In the genomic region with DNA sequence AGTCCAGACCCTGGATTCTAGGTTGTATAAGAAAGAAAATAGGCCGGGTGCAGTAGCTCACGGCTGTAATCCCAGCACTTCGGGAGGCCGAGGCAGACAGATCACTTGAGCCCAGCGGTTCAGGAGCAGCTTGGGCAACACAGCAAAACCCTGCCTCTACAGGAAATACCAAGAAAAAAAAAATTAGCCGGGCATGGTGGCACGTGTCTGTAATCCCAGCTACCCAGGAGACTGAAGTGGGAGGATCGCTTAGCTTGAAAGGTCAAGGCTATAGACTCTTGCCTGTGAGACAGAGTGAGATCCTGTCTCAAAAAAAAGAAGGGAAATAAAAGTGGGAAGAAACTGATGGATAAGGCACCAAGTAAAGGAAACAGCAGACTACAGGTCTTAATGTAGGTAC, we compare ENCODE assay signal across 12 cellular contexts.
A peak's percentile ranks its signal among the peaks of the same experiment; 100 is the strongest.
DNase-seq lines count a peak whose midpoint lies in the region; ATAC-seq and TF ChIP-seq lines count a peak whose summit lies in the region.
"Had no signal": no experiment of that assay in that cellular context is flagged by ENCODE, and none has a peak within 500 bp of the region (broad histone marks: within the 10 kb centered on the region; RNA-seq: fewer than 3 reads in every experiment).

No MANE protein-coding gene starts in this region.

- H3K27ac ChIP-seq in Karpas-422 (ENCODE audit: low read length): peak overlapping the region; percentile 64
- no peak overlapping the region for H3K27ac ChIP-seq in body of pancreas

- peaks cover 92% of the 10 kb centered on the region for H3K79me2 ChIP-seq in Karpas-422 (ENCODE audit: low read length)

- intact Hi-C loops in body of pancreas (cut with DNase I): no loop called here

- H3K4me3 ChIP-seq in Karpas-422 (ENCODE audit: low read length) (no peak overlapping the region), body of pancreas (no peak overlapping the region)

- TF ChIP-seq CTCF in chondrocyte (IDR thresholded peaks at IDR 0.05) (no peak), body of pancreas (IDR thresholded peaks at IDR 0.05) (no peak)

- WGBS in body of pancreas, 2 donors: 53 to 71% methylated on average over 8 of the region's 8 CpGs

- peaks cover 21% of the 10 kb centered on the region; the same call in 1 of the 2 replicates for H3K36me3 ChIP-seq in Karpas-422 (ENCODE audit: insufficient read depth, low read length)
- H3K36me3 ChIP-seq in body of pancreas (replicated peaks in 1 of 2; ENCODE audit: insufficient read depth in 1 of 2, low read depth in 2 of 2): no peaks in the 10 kb centered on the region

- no peaks in the 10 kb centered on the region for H4K20me1 ChIP-seq in Karpas-422 (ENCODE audit: insufficient read depth, low read depth, low read length)

- H2AFZ ChIP-seq in Karpas-422 (ENCODE audit: low read length): no peak overlapping the region

- no peak for DNase-seq in activated T-cell treated with anti-CD3 and anti-CD28 coated beads, Interleukin-2, amount 50 U/mL, for 4 hours
- DNase-seq in activated T-cell treated with anti-CD3 and anti-CD28 coated beads, Interleukin-2, amount 50 U/mL, for 1 hour: no peak
- peak; percentile 67 for DNase-seq in Karpas-422
- no peak for DNase-seq in chondrocyte (ENCODE audit: low spot score)
- DNase-seq in stimulated activated naive B cell treated with anti-CD40 and anti-IgM and Interleukin-4, amounts not matched to agents 10 μg/mL and 1 μg/mL and 100 μg/mL, for 72 hours: no peak
- no peak for DNase-seq in GM19240 (ENCODE audit: insufficient read length, low spot score)
- DNase-seq in body of pancreas: no peak
- DNase-seq: activated CD8-positive, alpha-beta memory T cell treated with anti-CD3 and anti-CD28 coated beads, Interleukin-2, amount 50 U/mL, for 48 hours; IMR-90; NCI-H2081; trophoblast cell had no signal

- no peaks in the 10 kb centered on the region for H3K27me3 Mint-ChIP-seq in activated T-cell treated with anti-CD3 and anti-CD28 coated beads, Interleukin-2, amount 50 U/mL, for 4 hours (ENCODE audit: low read depth)
- no peaks in the 10 kb centered on the region for H3K27me3 Mint-ChIP-seq in chondrocyte (ENCODE audit: low read depth)
- H3K27me3 Mint-ChIP-seq in stimulated activated naive B cell treated with anti-CD40 and anti-IgM and Interleukin-4, amounts not matched to agents 10 μg/mL and 1 μg/mL and 100 μg/mL, for 72 hours: no peaks in the 10 kb centered on the region

- peaks cover 7% of the 10 kb centered on the region for H3K9me3 Mint-ChIP-seq in activated T-cell treated with anti-CD3 and anti-CD28 coated beads, Interleukin-2, amount 50 U/mL, for 4 hours
- H3K9me3 Mint-ChIP-seq in chondrocyte (ENCODE audit: low read depth): no peaks in the 10 kb centered on the region
- peaks cover 0 to 7% of the 10 kb centered on the region in 2 donors for H3K9me3 Mint-ChIP-seq in stimulated activated naive B cell treated with anti-CD40 and anti-IgM and Interleukin-4, amounts not matched to agents 10 μg/mL and 1 μg/mL and 100 μg/mL, for 72 hours

- H3K4me3 Mint-ChIP-seq in activated T-cell treated with anti-CD3 and anti-CD28 coated beads, Interleukin-2, amount 50 U/mL, for 4 hours: peak overlapping the region; percentile 64
- no peak overlapping the region for H3K4me3 Mint-ChIP-seq in chondrocyte (ENCODE audit: unreplicated experiment)
- peak overlapping the region; percentile 59 to 64 for H3K4me3 Mint-ChIP-seq in stimulated activated naive B cell treated with anti-CD40 and anti-IgM and Interleukin-4, amounts not matched to agents 10 μg/mL and 1 μg/mL and 100 μg/mL, for 72 hours

- ATAC-seq in activated T-cell treated with anti-CD3 and anti-CD28 coated beads, Interleukin-2, amount 50 U/mL, for 4 hours: no peak
- ATAC-seq in stimulated activated naive B cell treated with anti-CD40 and anti-IgM and Interleukin-4, amounts not matched to agents 10 μg/mL and 1 μg/mL and 100 μg/mL, for 72 hours (replicated peaks): no peak
- ATAC-seq in HG03196 (IDR thresholded peaks at IDR 0.05; ENCODE audit: unreplicated experiment): no peak
- ATAC-seq in body of pancreas: no peak

- H3K9ac ChIP-seq in Karpas-422 (ENCODE audit: low read length): peak overlapping the region; percentile 27; the same call in 1 of the 2 replicates

- peak overlapping the region; percentile 78 for H3K27ac Mint-ChIP-seq in chondrocyte (ENCODE audit: unreplicated experiment)
- peak overlapping the region; percentile 82 for H3K27ac Mint-ChIP-seq in stimulated activated naive B cell treated with anti-CD40 and anti-IgM and Interleukin-4, amounts not matched to agents 10 μg/mL and 1 μg/mL and 100 μg/mL, for 72 hours

- H3K36me3 Mint-ChIP-seq in activated T-cell treated with anti-CD3 and anti-CD28 coated beads, Interleukin-2, amount 50 U/mL, for 4 hours (ENCODE audit: insufficient read depth): peaks cover 40% of the 10 kb centered on the region
- H3K36me3 Mint-ChIP-seq in chondrocyte (ENCODE audit: low read depth): peaks cover 4% of the 10 kb centered on the region
- peaks cover 25 to 41% of the 10 kb centered on the region in 2 donors for H3K36me3 Mint-ChIP-seq in stimulated activated naive B cell treated with anti-CD40 and anti-IgM and Interleukin-4, amounts not matched to agents 10 μg/mL and 1 μg/mL and 100 μg/mL, for 72 hours

- H3K9me2 ChIP-seq in Karpas-422 (replicated peaks; ENCODE audit: insufficient read depth, low read length): no peaks in the 10 kb centered on the region

- H3K4me2 ChIP-seq in Karpas-422 (ENCODE audit: low read depth, low read length, poor library complexity, severe bottlenecking): peak overlapping the region; percentile 34

- no peak for TF ChIP-seq POLR2A in body of pancreas (IDR thresholded peaks at IDR 0.05)

- peaks cover 86% of the 10 kb centered on the region for H3K4me1 Mint-ChIP-seq in activated T-cell treated with anti-CD3 and anti-CD28 coated beads, Interleukin-2, amount 50 U/mL, for 4 hours (ENCODE audit: low read depth)
- peaks cover 25% of the 10 kb centered on the region for H3K4me1 Mint-ChIP-seq in chondrocyte (ENCODE audit: low read depth)
- H3K4me1 Mint-ChIP-seq in stimulated activated naive B cell treated with anti-CD40 and anti-IgM and Interleukin-4, amounts not matched to agents 10 μg/mL and 1 μg/mL and 100 μg/mL, for 72 hours: peaks cover 48 to 70% of the 10 kb centered on the region in 2 donors

- H3K9me3 ChIP-seq in Karpas-422 (ENCODE audit: low read length): no peaks in the 10 kb centered on the region
- no peaks in the 10 kb centered on the region for H3K9me3 ChIP-seq in body of pancreas

- H3K4me1 ChIP-seq in Karpas-422 (ENCODE audit: low read length): peaks cover 60% of the 10 kb centered on the region
- peaks cover 24% of the 10 kb centered on the region for H3K4me1 ChIP-seq in body of pancreas

- H3K27me3 ChIP-seq in Karpas-422 (ENCODE audit: low read length) (no peaks in the 10 kb centered on the region), body of pancreas (no peaks in the 10 kb centered on the region)
